Comparison of ENCODE assay signal across 9 cellular contexts in the genomic region with DNA sequence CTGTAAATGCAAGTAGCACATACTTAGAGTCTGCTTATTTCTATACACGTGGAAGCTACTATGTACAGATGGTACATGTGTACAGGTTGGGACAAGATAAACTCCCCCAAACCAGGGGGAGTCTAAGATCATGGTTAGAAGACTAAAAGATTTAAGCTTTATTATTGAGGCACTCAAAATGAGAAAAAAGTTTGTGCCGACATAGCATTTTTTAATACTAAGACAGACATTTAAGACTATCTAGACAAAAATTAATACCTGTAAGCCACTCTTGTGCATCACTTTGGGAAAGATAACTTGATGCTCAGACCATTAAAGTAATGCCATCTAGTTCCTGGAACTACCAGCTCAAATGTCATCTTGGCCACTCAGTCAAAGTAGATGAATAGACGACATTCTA.
"Had no signal": no experiment of that assay in that cellular context is flagged by ENCODE, and none has a peak within 500 bp of the region (broad histone marks: within the 10 kb centered on the region; RNA-seq: fewer than 3 reads in every experiment).

No MANE protein-coding gene starts in this region.

- H3K36me3 ChIP-seq: HAP-1 had no signal

- H3K4me1 ChIP-seq: HAP-1 had no signal

- H3K4me2 ChIP-seq: GM23338, KMS-11 had no signal

- H3K27ac ChIP-seq: HL-60, KMS-11 had no signal

- ATAC-seq: GM23338, HCT116 had no signal

- H3K9ac ChIP-seq: KMS-11 had no signal

- H3K4me3 ChIP-seq: GM23338, HAP-1 had no signal

- H2AFZ ChIP-seq: GM23338 had no signal

- DNase-seq: H7, HFFc6, Karpas-422, KBM-7 had no signal

- H3K9me3 ChIP-seq: HAP-1 had no signal
